In the genomic region with DNA sequence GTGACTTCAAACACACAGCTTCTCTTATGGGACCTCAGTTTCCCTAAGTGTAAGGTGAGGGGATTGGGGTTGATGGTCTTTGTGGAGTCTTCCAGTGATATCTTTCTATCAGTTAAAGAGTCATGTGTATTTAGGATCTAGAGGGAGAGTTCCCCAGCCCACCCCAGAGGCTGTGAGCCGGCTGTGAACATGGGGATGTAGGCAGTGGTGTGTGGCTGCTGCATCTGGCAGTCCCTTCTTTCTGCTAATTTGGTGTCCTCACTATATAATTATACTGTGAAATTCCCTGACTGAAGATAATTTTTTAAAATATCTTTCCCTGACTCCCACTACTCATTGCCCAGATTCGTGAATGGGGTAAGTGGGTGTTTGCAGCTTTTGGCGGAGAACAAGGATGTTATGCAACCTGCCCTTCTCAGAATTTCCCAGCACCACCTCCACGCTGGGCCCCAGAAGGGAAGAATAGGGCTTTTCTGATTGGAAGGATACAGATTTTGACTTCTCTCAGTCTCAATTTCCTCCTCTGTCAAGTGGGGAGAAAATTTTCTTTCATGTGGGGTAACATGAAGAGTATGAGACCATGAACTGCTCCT, we compare ENCODE assay signal across 14 cellular contexts.
DNase-seq lines count a peak whose midpoint lies in the region; ATAC-seq and TF ChIP-seq lines count a peak whose summit lies in the region.
"Had no signal": no experiment of that assay in that cellular context is flagged by ENCODE, and none has a peak within 500 bp of the region (broad histone marks: within the 10 kb centered on the region; RNA-seq: fewer than 3 reads in every experiment).

No MANE protein-coding gene starts in this region.

- DNase-seq in left cardiac atrium (no peak), omental fat pad (ENCODE audit: low spot score) (no peak), mesenteric fat pad (ENCODE audit: low spot score) (no peak)
- no peak for DNase-seq in NK-92 treated with Interleukin-12 subunit alpha and Interleukin-12 subunit beta, amount 100 ng/mL, for 24 hours (lab: John Stamatoyannopoulos, UW)
- DNase-seq: activated CD4-positive, alpha-beta T cell treated with anti-CD3 and anti-CD28 coated beads for 48 hours; activated T-cell treated with anti-CD3 and anti-CD28 coated beads for 4 hours; MV-4-11 had no signal

- peak; percentile 54 to 58 for ATAC-seq in left cardiac atrium
- peak; percentile 54 for ATAC-seq in omental fat pad (ENCODE audit: low FRiP score)
- ATAC-seq in GM19455 (IDR thresholded peaks at IDR 0.05; ENCODE audit: unreplicated experiment): no peak
- ATAC-seq in GM18907 (IDR thresholded peaks at IDR 0.05; ENCODE audit: unreplicated experiment): no peak
- ATAC-seq: stimulated activated effector memory CD8-positive, alpha-beta T cell treated with anti-CD3 and anti-CD28 coated beads, Interleukin-12 subunit alpha, Interleukin-12 subunit beta, amount 100 ng/mL, for 72 hours had no signal

- H3K27me3 ChIP-seq in ACC112 (ENCODE audit: insufficient read depth, low read length): peaks cover 4% of the 10 kb centered on the region; the same call in 1 of the 2 replicates
- H3K27me3 ChIP-seq: cardiac muscle cell had no signal

- no peaks in the 10 kb centered on the region for H3K79me2 ChIP-seq in ACC112 (ENCODE audit: control insufficient read depth, insufficient read depth, low read length, unreplicated experiment)

- peak overlapping the region; percentile 35; the same call in 1 of the 2 replicates for H3K4me3 ChIP-seq in ACC112 (ENCODE audit: low read depth, low read length)
- H3K4me3 ChIP-seq: cardiac muscle cell had no signal

- no peaks in the 10 kb centered on the region for H3K36me3 ChIP-seq in ACC112 (ENCODE audit: insufficient read depth, low read length)
- H3K36me3 ChIP-seq: cardiac muscle cell had no signal

- H2AFZ ChIP-seq in ACC112 (ENCODE audit: low read length, unreplicated experiment): no peak overlapping the region

- H3K4me1 ChIP-seq in ACC112 (ENCODE audit: control insufficient read depth, insufficient read depth, low read length, unreplicated experiment): peaks cover 20% of the 10 kb centered on the region

- no peak overlapping the region; the same call in 1 of the 2 replicates for H3K27ac ChIP-seq in ACC112 (ENCODE audit: low read depth, low read length)
- peak overlapping the region; percentile 61 for H3K27ac ChIP-seq in VCaP
- H3K27ac ChIP-seq: cardiac muscle cell, foreskin keratinocyte had no signal

- intact Hi-C loops in left cardiac atrium (cut with DNase I): loop anchor here in 1 of 2 donors (10.0 kb wide), 1 partner anchor 255 kb away; no protein-coding TSS in a partner anchor

- TF ChIP-seq CTCF in VCaP (conservative IDR thresholded peaks at IDR 0.05) (no peak), omental fat pad (IDR thresholded peaks at IDR 0.05) (no peak)

Comparison
In these comparisons a context has a peak if more than half of its experiments do, and no peak if none do; other contexts are left out.
1. ATAC-seq: peak in left cardiac atrium (2 of 2) and omental fat pad (single experiment); none in GM19455 (single experiment) and GM18907 (single experiment).